ENCODE assay signal across 16 cellular contexts in genomic region chr6:95587989-95588388, GRCh38. TPM values are rescaled to one million over a fixed set of nuclear protein-coding genes. Genes with fewer than 3 reads are reported as not detected.
A peak's percentile ranks its signal among the peaks of the same experiment; 100 is the strongest.
DNase-seq lines count a peak whose midpoint lies in the region; ATAC-seq and TF ChIP-seq lines count a peak whose summit lies in the region.
"Had no signal": no experiment of that assay in that cellular context is flagged by ENCODE, and none has a peak within 500 bp of the region (broad histone marks: within the 10 kb centered on the region; RNA-seq: fewer than 3 reads in every experiment).

No MANE protein-coding gene starts in this region.

- H2AFZ ChIP-seq in Karpas-422 (ENCODE audit: low read length) (no peak overlapping the region), fibroblast of lung (ENCODE audit: low read length) (no peak overlapping the region)

- WGBS in suprapubic skin = 100% methylated on average over 1 of the region's 1 CpG

- no peak for TF ChIP-seq EP300 in suprapubic skin (IDR thresholded peaks at IDR 0.05)

- peak; percentile 64 for ATAC-seq in GM18502 (IDR thresholded peaks at IDR 0.05; ENCODE audit: poor library complexity, unreplicated experiment)
- ATAC-seq: stimulated activated memory B cell treated with anti-CD40 and anti-IgM and Interleukin-4, amounts not matched to agents 10 μg/mL and 1 μg/mL and 100 μg/mL, for 72 hours had no signal

- H3K27ac ChIP-seq in Karpas-422 (ENCODE audit: low read length) = no peak overlapping the region
- no peak overlapping the region for H3K27ac ChIP-seq in fibroblast of lung (ENCODE audit: insufficient read depth, low read length)
- H3K27ac ChIP-seq in suprapubic skin = no peak overlapping the region

- no peak overlapping the region for H3K27ac Mint-ChIP-seq in activated CD4-positive, alpha-beta memory T cell treated with anti-CD3 and anti-CD28 coated beads, Interleukin-2, amount 10 ng/mL, durations not matched to agents 7 days and 5 days
- H3K27ac Mint-ChIP-seq in activated CD4-positive, alpha-beta memory T cell treated with anti-CD3 and anti-CD28 coated beads for 36 hours = no peak overlapping the region
- no peak overlapping the region for H3K27ac Mint-ChIP-seq in chondrocyte (ENCODE audit: unreplicated experiment)
- H3K27ac Mint-ChIP-seq: stimulated activated memory B cell treated with anti-CD40 and anti-IgM and Interleukin-4, amounts not matched to agents 10 μg/mL and 1 μg/mL and 100 μg/mL, for 72 hours had no signal

- H3K27me3 ChIP-seq in Karpas-422 (ENCODE audit: low read length) (no peaks in the 10 kb centered on the region), fibroblast of lung (ENCODE audit: control insufficient read depth, insufficient read depth, low read length) (no peaks in the 10 kb centered on the region), suprapubic skin (no peaks in the 10 kb centered on the region)

- no peaks in the 10 kb centered on the region for H3K9me2 ChIP-seq in Karpas-422 (replicated peaks; ENCODE audit: insufficient read depth, low read length)

- H3K4me3 ChIP-seq in Karpas-422 (ENCODE audit: low read length) (no peak overlapping the region), fibroblast of lung (replicated peaks in 1 of 4; ENCODE audit: control extremely low read depth in 1 of 4, insufficient read depth in 1 of 4, low read depth in 3 of 4, low read length in 4 of 4) (no peak overlapping the region), suprapubic skin (no peak overlapping the region)

- peak overlapping the region; percentile 24 for H3K4me3 Mint-ChIP-seq in activated CD4-positive, alpha-beta memory T cell treated with anti-CD3 and anti-CD28 coated beads, Interleukin-2, amount 10 ng/mL, durations not matched to agents 7 days and 5 days
- H3K4me3 Mint-ChIP-seq in activated CD4-positive, alpha-beta memory T cell treated with anti-CD3 and anti-CD28 coated beads for 36 hours = no peak overlapping the region
- H3K4me3 Mint-ChIP-seq in chondrocyte (ENCODE audit: unreplicated experiment) = no peak overlapping the region
- H3K4me3 Mint-ChIP-seq: stimulated activated memory B cell treated with anti-CD40 and anti-IgM and Interleukin-4, amounts not matched to agents 10 μg/mL and 1 μg/mL and 100 μg/mL, for 72 hours had no signal

- POLR2A ChIA-PET in activated CD4-positive, alpha-beta memory T cell treated with anti-CD3 and anti-CD28 coated beads, Interleukin-2, amount 10 ng/mL, durations not matched to agents 7 days and 5 days (lab: Charles Lee) = interaction anchor here (2.9 kb wide), 1 partner anchor 10 kb away, joined by 17 read pairs; the partner anchor contains the start of gene MANEA
- POLR2A ChIA-PET in activated CD4-positive, alpha-beta memory T cell treated with anti-CD3 and anti-CD28 coated beads for 36 hours (lab: Charles Lee) = no interaction called here

- H3K9me3 ChIP-seq in Karpas-422 (ENCODE audit: low read length) = peaks cover 3% of the 10 kb centered on the region; the same call in 1 of the 2 replicates
- H3K9me3 ChIP-seq in fibroblast of lung (ENCODE audit: control insufficient read depth, insufficient read depth, low read depth, low read length) = no peaks in the 10 kb centered on the region
- H3K9me3 ChIP-seq in suprapubic skin = no peaks in the 10 kb centered on the region

- TF ChIP-seq POLR2A in suprapubic skin (IDR thresholded peaks at IDR 0.05) = no peak

- TF ChIP-seq CTCF in fibroblast of lung (conservative IDR thresholded peaks at IDR 0.05 in 1 of 2, IDR thresholded peaks at IDR 0.05 in 1 of 2; ENCODE audit: low read depth in 1 of 2, low read length in 2 of 2) (no peak), suprapubic skin (IDR thresholded peaks at IDR 0.05) (no peak), chondrocyte (IDR thresholded peaks at IDR 0.05) (no peak)

- H4K20me1 ChIP-seq in Karpas-422 (ENCODE audit: insufficient read depth, low read depth, low read length) (no peaks in the 10 kb centered on the region), fibroblast of lung (ENCODE audit: control insufficient read depth, extremely low read depth, insufficient read depth, low read length) (no peaks in the 10 kb centered on the region)

- H3K9ac ChIP-seq in Karpas-422 (ENCODE audit: low read length) (no peak overlapping the region), fibroblast of lung (ENCODE audit: insufficient read depth, low read length) (no peak overlapping the region)

- CTCF ChIA-PET in activated CD4-positive, alpha-beta memory T cell treated with anti-CD3 and anti-CD28 coated beads, Interleukin-2, amount 10 ng/mL, durations not matched to agents 7 days and 5 days (lab: Charles Lee) = interaction anchor here (1.0 to 1.9 kb wide), 2 partner anchors 10 kb away, joined by 3 to 6 read pairs; partner anchors contain the start of gene MANEA
- CTCF ChIA-PET in activated CD4-positive, alpha-beta memory T cell treated with anti-CD3 and anti-CD28 coated beads for 36 hours (lab: Charles Lee) = no interaction called here

- H3K36me3 ChIP-seq in Karpas-422 (ENCODE audit: insufficient read depth, low read length) (peaks cover 36% of the 10 kb centered on the region), fibroblast of lung (ENCODE audit: control insufficient read depth, insufficient read depth, low read length) (no peaks in the 10 kb centered on the region), suprapubic skin (no peaks in the 10 kb centered on the region)

- peaks cover 11% of the 10 kb centered on the region for H3K4me1 Mint-ChIP-seq in activated CD4-positive, alpha-beta memory T cell treated with anti-CD3 and anti-CD28 coated beads, Interleukin-2, amount 10 ng/mL, durations not matched to agents 7 days and 5 days
- H3K4me1 Mint-ChIP-seq in activated CD4-positive, alpha-beta memory T cell treated with anti-CD3 and anti-CD28 coated beads for 36 hours (ENCODE audit: low read depth) = peaks cover 23% of the 10 kb centered on the region
- H3K4me1 Mint-ChIP-seq in chondrocyte (ENCODE audit: low read depth) = peaks cover under 1% of the 10 kb centered on the region

- H3K79me2 ChIP-seq in Karpas-422 (ENCODE audit: low read length) (peaks cover 98% of the 10 kb centered on the region), fibroblast of lung (ENCODE audit: control insufficient read depth, insufficient read depth, low read length) (peaks cover 2% of the 10 kb centered on the region)

- peaks cover 11% of the 10 kb centered on the region for H3K9me3 Mint-ChIP-seq in activated CD4-positive, alpha-beta memory T cell treated with anti-CD3 and anti-CD28 coated beads, Interleukin-2, amount 10 ng/mL, durations not matched to agents 7 days and 5 days
- H3K9me3 Mint-ChIP-seq in activated CD4-positive, alpha-beta memory T cell treated with anti-CD3 and anti-CD28 coated beads for 36 hours = peaks cover 14% of the 10 kb centered on the region
- peaks cover 18% of the 10 kb centered on the region for H3K9me3 Mint-ChIP-seq in chondrocyte (ENCODE audit: low read depth)

- intact Hi-C loops in activated CD4-positive, alpha-beta memory T cell treated with anti-CD3 and anti-CD28 coated beads for 36 hours (cut with micrococcal nuclease) = loop anchor here (1.0 kb wide), 1 partner anchor 8 kb away; no protein-coding TSS in a partner anchor

- no peaks in the 10 kb centered on the region for H3K27me3 Mint-ChIP-seq in activated CD4-positive, alpha-beta memory T cell treated with anti-CD3 and anti-CD28 coated beads, Interleukin-2, amount 10 ng/mL, durations not matched to agents 7 days and 5 days
- H3K27me3 Mint-ChIP-seq in activated CD4-positive, alpha-beta memory T cell treated with anti-CD3 and anti-CD28 coated beads for 36 hours = no peaks in the 10 kb centered on the region
- no peaks in the 10 kb centered on the region for H3K27me3 Mint-ChIP-seq in chondrocyte (ENCODE audit: low read depth)
- H3K27me3 Mint-ChIP-seq: stimulated activated memory B cell treated with anti-CD40 and anti-IgM and Interleukin-4, amounts not matched to agents 10 μg/mL and 1 μg/mL and 100 μg/mL, for 72 hours had no signal

- H3K4me2 ChIP-seq in Karpas-422 (ENCODE audit: low read depth, low read length, poor library complexity, severe bottlenecking) (peak overlapping the region; percentile 23), fibroblast of lung (ENCODE audit: extremely low read depth, insufficient read depth, low read length) (peak overlapping the region; percentile 59)

- no peak for DNase-seq in activated CD4-positive, alpha-beta memory T cell treated with anti-CD3 and anti-CD28 coated beads, Interleukin-2, amount 10 ng/mL, durations not matched to agents 7 days and 5 days
- no peak for DNase-seq in activated CD4-positive, alpha-beta memory T cell treated with anti-CD3 and anti-CD28 coated beads for 36 hours
- DNase-seq in Karpas-422 (no peak), fibroblast of lung (ENCODE audit: low read depth in 2 of 2) (no peak), suprapubic skin (ENCODE audit: low spot score in 2 of 2) (no peak), chondrocyte (ENCODE audit: low spot score) (no peak)
- DNase-seq in stimulated activated CD4-positive, alpha-beta T cell treated with anti-CD3 and anti-CD28 coated beads, Interleukin-4, amount 100 ng/mL, for 4 hours = no peak
- DNase-seq: activated effector memory CD4-positive, alpha-beta T cell treated with anti-CD3 and anti-CD28 coated beads, Interleukin-2, amount 50 U/mL, for 16 hours; foreskin melanocyte; GOT3; kidney glomerular epithelial cell; mesendoderm; NCI-H1105; NCI-H526 had no signal

- peaks cover 43% of the 10 kb centered on the region for H3K36me3 Mint-ChIP-seq in activated CD4-positive, alpha-beta memory T cell treated with anti-CD3 and anti-CD28 coated beads, Interleukin-2, amount 10 ng/mL, durations not matched to agents 7 days and 5 days (ENCODE audit: low read depth)
- H3K36me3 Mint-ChIP-seq in activated CD4-positive, alpha-beta memory T cell treated with anti-CD3 and anti-CD28 coated beads for 36 hours = peaks cover 40% of the 10 kb centered on the region
- H3K36me3 Mint-ChIP-seq in chondrocyte (ENCODE audit: low read depth) = peaks cover 6% of the 10 kb centered on the region

- H3K4me1 ChIP-seq in Karpas-422 (ENCODE audit: low read length) = peaks cover 8% of the 10 kb centered on the region; the same call in 1 of the 2 replicates
- H3K4me1 ChIP-seq in fibroblast of lung (ENCODE audit: control insufficient read depth, extremely low read depth, insufficient read depth, low read length) = no peaks in the 10 kb centered on the region
- no peaks in the 10 kb centered on the region for H3K4me1 ChIP-seq in suprapubic skin

RNA-seq across cellular contexts. Expression of gene MANEA, which starts 10.7 kb away (rescaled TPM):
- total RNA-seq in activated CD4-positive, alpha-beta memory T cell treated with anti-CD3 and anti-CD28 coated beads, Interleukin-2, amount 10 ng/mL, durations not matched to agents 7 days and 5 days = 10 to 100 TPM; 19.0 to 21.0 TPM
- total RNA-seq in activated CD4-positive, alpha-beta memory T cell treated with anti-CD3 and anti-CD28 coated beads for 36 hours = 10 to 100 TPM; 16.3 to 18.7 TPM
- total RNA-seq in Karpas-422 (2014; rRNA removed; shearing (Covaris generic); ENCODE audit: low replicate concordance) = 5.2 and 33.4 TPM in 2 replicates
- 7.7 and 10.9 TPM in 2 replicates for total RNA-seq in fibroblast of lung
- polyA plus RNA-seq in fibroblast of lung = 15.2 and 16.8 TPM in 2 replicates
- polyA plus RNA-seq in fibroblast of lung (2012) = 7.8 and 8.7 TPM in 2 replicates
- polyA minus RNA-seq in fibroblast of lung (ENCODE audit: low replicate concordance) = 0.27 TPM in 1 of 2 replicates, not detected in the other
- total RNA-seq in suprapubic skin = 10 to 100 TPM in 2 of 4 donors, 1 to 10 TPM in 2; 5.9 to 11.2 (median 9.4) TPM
- 9.8 to 17.7 TPM (median 12.0 TPM) in 3 replicates for total RNA-seq in chondrocyte
